In the genomic region with DNA sequence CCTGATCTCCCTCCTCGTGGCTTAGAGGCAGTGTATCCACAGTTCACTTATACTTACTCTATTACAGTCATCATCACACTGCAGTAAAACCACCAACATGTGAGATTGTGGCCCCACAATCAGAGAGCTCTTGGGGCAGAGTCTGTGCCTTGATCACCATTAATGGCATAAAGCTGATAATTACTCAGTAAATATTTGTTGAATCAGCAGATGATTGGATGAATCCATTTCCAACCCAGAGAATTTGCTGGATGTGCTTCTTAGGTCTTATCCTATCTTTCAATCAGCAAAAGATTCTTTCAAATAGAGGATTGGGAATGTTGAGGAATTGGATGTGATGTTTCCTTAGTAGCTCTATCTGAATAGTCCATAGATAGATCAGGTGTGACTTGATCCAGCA, we compare ENCODE assay signal across 32 cellular contexts.
"Had no signal": no experiment of that assay in that cellular context is flagged by ENCODE, and none has a peak within 500 bp of the region (broad histone marks: within the 10 kb centered on the region; RNA-seq: fewer than 3 reads in every experiment).

No MANE protein-coding gene starts in this region.

- H3K36me3 ChIP-seq: ascending aorta, cardiac muscle cell had no signal

- H3K27ac ChIP-seq: ascending aorta, cardiac muscle cell, VCaP had no signal

- H3K4me3 ChIP-seq: ascending aorta, cardiac muscle cell had no signal

- H3K9me3 ChIP-seq: ascending aorta had no signal

- DNase-seq: activated CD4-positive, alpha-beta memory T cell treated with anti-CD3 and anti-CD28 coated beads, Interleukin-2, amount 10 ng/mL, durations not matched to agents 7 days and 5 days; activated CD4-positive, alpha-beta T cell treated with anti-CD3 and anti-CD28 coated beads for 1 hour; activated CD4-positive, alpha-beta T cell treated with anti-CD3 and anti-CD28 coated beads for 36 hours; activated CD4-positive, alpha-beta T cell treated with anti-CD3 and anti-CD28 coated beads for 48 hours; activated CD4-positive, alpha-beta T cell treated with anti-CD3 and anti-CD28 coated beads, Interleukin-2, amount 10 ng/mL, durations not matched to agents 7 days and 5 days; activated CD4-positive, alpha-beta T cell treated with anti-CD3 and anti-CD28 coated beads, Interleukin-2, amount 50 U/mL, for 48 hours; activated CD4-positive, CD25-positive, alpha-beta regulatory T cell; activated CD8-positive, alpha-beta memory T cell treated with anti-CD3 and anti-CD28 coated beads for 24 hours; activated CD8-positive, alpha-beta memory T cell treated with anti-CD3 and anti-CD28 coated beads, Interleukin-2, amount 10 ng/mL, durations not matched to agents 7 days and 5 days; activated CD8-positive, alpha-beta memory T cell treated with anti-CD3 and anti-CD28 coated beads, Interleukin-2, amount 50 U/mL, for 48 hours; activated CD8-positive, alpha-beta T cell treated with anti-CD3 and anti-CD28 coated beads, Interleukin-2, amount 10 ng/mL, durations not matched to agents 7 days and 5 days; activated effector memory CD4-positive, alpha-beta T cell treated with Interleukin-2 at 50 U/mL for 16 hours; activated gamma-delta T cell; activated naive CD4-positive, alpha-beta T cell treated with anti-CD3 and anti-CD28 coated beads, Interleukin-2, amount 10 ng/mL, durations not matched to agents 7 days and 5 days; activated naive CD4-positive, alpha-beta T cell treated with Interleukin-2 at 50 U/mL for 16 hours; activated naive CD8-positive, alpha-beta T cell treated with anti-CD3 and anti-CD28 coated beads, Interleukin-2, amount 10 ng/mL, durations not matched to agents 7 days and 5 days; activated naive CD8-positive, alpha-beta T cell treated with anti-CD3 and anti-CD28 coated beads, Interleukin-2, amount 50 U/mL, for 24 hours; activated T-cell treated with anti-CD3 and anti-CD28 coated beads, Interleukin-2, amount 50 U/mL, for 24 hours; activated T-cell treated with anti-CD3 and anti-CD28 coated beads, Interleukin-2, amount 50 U/mL, for 48 hours; amygdala; anterior cingulate cortex; caudate nucleus; cerebellar nuclear complex; T-helper 2 cell; T-helper 9 cell had no signal

- H3K4me1 ChIP-seq: ascending aorta had no signal

- ATAC-seq: activated CD4-positive, alpha-beta T cell treated with anti-CD3 and anti-CD28 coated beads for 36 hours; activated CD4-positive, CD25-positive, alpha-beta regulatory T cell treated with anti-CD3 and anti-CD28 coated beads, Interleukin-2, amount 50 U/mL, for 24 hours; activated CD8-positive, alpha-beta memory T cell treated with anti-CD3 and anti-CD28 coated beads, Interleukin-2, amount 10 ng/mL, durations not matched to agents 7 days and 5 days; activated CD8-positive, alpha-beta T cell treated with anti-CD3 and anti-CD28 coated beads, Interleukin-2, amount 10 ng/mL, durations not matched to agents 7 days and 5 days; activated naive CD8-positive, alpha-beta T cell treated with anti-CD3 and anti-CD28 coated beads, Interleukin-2, amount 50 U/mL, for 24 hours; WTC11 had no signal

- H3K27me3 ChIP-seq: ascending aorta had no signal

- FAIRE-seq: bronchial epithelial cell, TTC549 had no signal
